9 cellular contexts compared by ENCODE assay signal in genomic region chr9:97756991-97757390, GRCh38.
"Had no signal": no experiment of that assay in that cellular context is flagged by ENCODE, and none has a peak within 500 bp of the region (broad histone marks: within the 10 kb centered on the region; RNA-seq: fewer than 3 reads in every experiment).

No MANE protein-coding gene starts in this region.

- FAIRE-seq: H54, HTR-8/SVneo, K562 had no signal

- H3K4me3 ChIP-seq: GM23248, K562 had no signal

- H3K27ac ChIP-seq: GM23248 had no signal

- ATAC-seq: K562 had no signal

- DNase-seq: GM23248, GOT3, H9, HCEC 1CT, IMR-90, KG1 had no signal
